Comparison of ENCODE assay signal across 8 cellular contexts in the genomic region with DNA sequence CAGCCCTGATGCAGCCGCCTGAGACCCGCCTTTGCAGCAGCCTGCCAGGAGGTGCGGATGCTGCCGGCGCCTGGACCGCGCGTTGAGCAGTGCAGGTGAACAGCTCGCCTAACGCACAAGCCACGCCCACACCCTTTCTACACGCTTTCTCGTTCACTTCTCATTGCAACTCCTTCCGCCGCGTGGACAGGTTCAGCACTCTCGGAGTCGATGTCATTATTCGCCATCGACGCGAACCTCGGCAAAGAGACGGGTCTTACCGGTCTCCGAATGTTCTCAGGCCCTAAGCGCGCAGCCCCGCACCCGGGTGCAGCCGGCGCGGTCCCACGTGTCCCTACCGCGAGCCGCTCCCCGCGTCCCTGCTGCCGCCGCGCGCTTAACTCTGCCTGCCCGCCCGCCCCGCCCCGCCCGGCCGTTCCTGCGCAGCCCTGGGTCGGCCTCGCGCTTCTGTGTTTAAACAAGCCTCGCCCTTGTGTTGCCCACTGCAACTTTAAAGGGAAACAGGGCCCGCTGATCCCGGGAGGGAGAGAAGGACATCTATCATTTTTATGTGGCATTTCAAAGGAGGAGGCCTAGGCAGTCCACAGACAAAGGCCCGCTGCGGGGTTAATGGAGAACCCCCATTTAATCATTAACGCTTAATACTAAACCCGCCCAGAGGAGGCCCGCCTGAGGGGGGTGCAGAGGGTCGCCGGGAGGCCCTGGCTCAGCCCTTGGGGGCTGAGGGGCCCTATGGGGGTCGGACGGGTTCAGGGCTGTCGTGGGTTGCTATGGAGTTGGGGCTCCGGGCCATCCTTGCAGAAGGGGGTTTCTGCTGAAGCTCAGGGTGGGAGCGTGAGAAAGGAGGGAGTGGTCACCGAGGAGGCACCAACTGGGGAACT.
A peak's percentile ranks its signal among the peaks of the same experiment; 100 is the strongest.
DNase-seq lines count a peak whose midpoint lies in the region; ATAC-seq, FAIRE-seq and TF ChIP-seq lines count a peak whose summit lies in the region.

No MANE protein-coding gene starts in this region.

- peak; percentile 34 for DNase-seq in NCI-H1092 treated with DMSO at 0.1 percent for 48 hours (lab: John Stamatoyannopoulos, UW)
- no peak for DNase-seq in NCI-H1092 (lab: John Stamatoyannopoulos, UW)
- peak; percentile 86 for DNase-seq in NCI-H82 (lab: John Stamatoyannopoulos, UW)
- peak; percentile 72 for DNase-seq in epithelial cell of esophagus (ENCODE audit: low read depth)
- DNase-seq in natural killer cell treated with Interleukin-12 subunit alpha and Interleukin-12 subunit beta and Interleukin-15 and Interleukin-18, amount 100 ng/mL, for 72 hours (ENCODE audit: low spot score) = no peak
- DNase-seq in urothelium cell line (ENCODE audit: low spot score) = peak; percentile 30

- H3K4me3 Mint-ChIP-seq in natural killer cell treated with Interleukin-12 subunit alpha and Interleukin-12 subunit beta and Interleukin-15 and Interleukin-18, amount 100 ng/mL, for 72 hours = peak overlapping the region; percentile 46

- FAIRE-seq in urothelium cell line (lab: Jason Lieb, UNC) = no peak

- no peak overlapping the region for H3K27ac Mint-ChIP-seq in natural killer cell treated with Interleukin-12 subunit alpha and Interleukin-12 subunit beta and Interleukin-15 and Interleukin-18, amount 100 ng/mL, for 72 hours

- H3K27me3 Mint-ChIP-seq in natural killer cell treated with Interleukin-12 subunit alpha and Interleukin-12 subunit beta and Interleukin-15 and Interleukin-18, amount 100 ng/mL, for 72 hours = peaks cover 30 to 47% of the 10 kb centered on the region in 2 donors

- no peaks in the 10 kb centered on the region for H3K36me3 Mint-ChIP-seq in natural killer cell treated with Interleukin-12 subunit alpha and Interleukin-12 subunit beta and Interleukin-15 and Interleukin-18, amount 100 ng/mL, for 72 hours

- H3K4me1 Mint-ChIP-seq in natural killer cell treated with Interleukin-12 subunit alpha and Interleukin-12 subunit beta and Interleukin-15 and Interleukin-18, amount 100 ng/mL, for 72 hours (ENCODE audit: low read depth in 2 of 2) = peaks cover 0 to 5% of the 10 kb centered on the region in 2 donors

- peak in 1 of 2 donors; percentile 54 for ATAC-seq in natural killer cell treated with Interleukin-12 subunit alpha and Interleukin-12 subunit beta and Interleukin-15 and Interleukin-18, amount 100 ng/mL, for 72 hours
- ATAC-seq in HG03460 (IDR thresholded peaks at IDR 0.05; ENCODE audit: unreplicated experiment) (no peak), GM19035 (IDR thresholded peaks at IDR 0.05; ENCODE audit: unreplicated experiment) (no peak)

- peak overlapping the region; percentile 39 for H3K4me3 ChIP-seq in epithelial cell of esophagus (ENCODE audit: low read length)

- no peak for TF ChIP-seq CTCF in epithelial cell of esophagus (IDR thresholded peaks at IDR 0.05; ENCODE audit: insufficient read depth, low read depth, low read length, missing control alignments)

- H3K9me3 Mint-ChIP-seq in natural killer cell treated with Interleukin-12 subunit alpha and Interleukin-12 subunit beta and Interleukin-15 and Interleukin-18, amount 100 ng/mL, for 72 hours = no peaks in the 10 kb centered on the region

Comparison
In these comparisons a context has a peak if more than half of its experiments do, and no peak if none do; other contexts are left out.
1. DNase-seq: peak in NCI-H1092 treated with DMSO at 0.1 percent for 48 hours (single experiment), NCI-H82 (single experiment), epithelial cell of esophagus (single experiment) and urothelium cell line (single experiment); none in NCI-H1092 (single experiment) and natural killer cell treated with Interleukin-12 subunit alpha and Interleukin-12 subunit beta and Interleukin-15 and Interleukin-18, amount 100 ng/mL, for 72 hours (single experiment).